8 cellular contexts compared by ENCODE assay signal in the genomic region with DNA sequence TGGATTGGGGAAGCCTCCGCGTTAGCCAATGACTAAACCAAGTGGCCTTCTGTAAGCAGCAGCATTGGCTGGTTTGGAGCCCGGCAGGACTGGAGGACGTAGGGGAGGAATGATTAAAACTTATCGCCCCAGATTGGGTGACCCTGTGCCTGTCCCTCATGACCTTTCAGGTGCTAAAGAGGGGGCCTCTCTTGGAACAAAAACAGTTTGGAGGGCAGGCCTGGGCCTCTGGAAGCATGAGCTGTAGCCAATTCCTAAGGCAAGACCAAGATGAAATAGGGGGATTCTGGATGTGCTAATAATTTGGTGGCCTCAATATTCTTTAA. TPM values are rescaled to one million over a fixed set of nuclear protein-coding genes. Genes with fewer than 3 reads are reported as not detected.
A peak's percentile ranks its signal among the peaks of the same experiment; 100 is the strongest.
DNase-seq lines count a peak whose midpoint lies in the region; ATAC-seq, FAIRE-seq and TF ChIP-seq lines count a peak whose summit lies in the region.

No MANE protein-coding gene starts in this region.

- H3K36me3 ChIP-seq in HepG2 (replicated peaks in 1 of 2; ENCODE audit: control insufficient read depth in 1 of 2, insufficient read depth in 2 of 2, low read length in 2 of 2) (no peaks in the 10 kb centered on the region), testis (ENCODE audit: low read depth, missing control alignments) (no peaks in the 10 kb centered on the region)

- H3K4me2 ChIP-seq in HepG2 (ENCODE audit: low read depth, low read length) = peak overlapping the region; percentile 92; the same call in 1 of the 2 replicates

- H4K20me1 ChIP-seq in HepG2 (ENCODE audit: insufficient read depth, low read length) = no peaks in the 10 kb centered on the region; the same call in 1 of the 2 replicates

- DNase-seq in activated T-cell treated with anti-CD3 and anti-CD28 coated beads, Interleukin-2, amount 50 U/mL, for 1 hour = peak; percentile 21
- DNase-seq in activated T-cell treated with anti-CD3 and anti-CD28 coated beads, Interleukin-2, amount 50 U/mL, for 48 hours = no peak
- DNase-seq in HepG2 (ENCODE audit: low spot score) (peak; percentile 40), testis (no peak)

- ATAC-seq in HepG2 = no peak
- no peak for ATAC-seq in HG02885 (IDR thresholded peaks at IDR 0.05; ENCODE audit: poor library complexity, unreplicated experiment)
- no peak for ATAC-seq in HG02642 (IDR thresholded peaks at IDR 0.05; ENCODE audit: poor library complexity, unreplicated experiment)
- ATAC-seq in esophagus mucosa = no peak

- WGBS in HepG2 (ENCODE audit: low lambda C conversion rate) = 31% methylated on average over 4 of the region's 5 CpGs
- 10 to 18% methylated on average over 5 of the region's 5 CpGs for WGBS in testis, 2 donors

- no peak for TF ChIP-seq RAD21 in HepG2 (CRISPR knock-in tag; IDR thresholded peaks at IDR 0.05)

- peaks cover 28% of the 10 kb centered on the region for H3K4me1 Mint-ChIP-seq in activated naive CD8-positive, alpha-beta T cell (ENCODE audit: low read depth)

- BruUV-seq in HepG2 (replicated peaks; lab: Mats Ljungman, UMichigan) = no TSS peak

- TF ChIP-seq POLR2A in HepG2 (IDR thresholded peaks at IDR 0.05; ENCODE audit: insufficient read depth in 1 of 2, low read depth in 2 of 2, low read length in 2 of 2) (no peak), testis (IDR thresholded peaks at IDR 0.05) (no peak)

- H3K27me3 ChIP-seq in HepG2 (ENCODE audit: control insufficient read depth in 1 of 2, insufficient read depth in 2 of 2, low read length in 2 of 2) (peaks cover 11 to 71% of the 10 kb centered on the region in 2 experiments), testis (no peaks in the 10 kb centered on the region)

- no peak for FAIRE-seq in HepG2 (lab: Jason Lieb, UNC)

- H3K4me1 ChIP-seq in HepG2 (ENCODE audit: insufficient read depth, low read length) (peaks cover 12% of the 10 kb centered on the region), testis (peaks cover 66% of the 10 kb centered on the region)

- CTCF ChIA-PET in HepG2 (lab: Yijun Ruan, JAX; ENCODE audit: low intra/inter-chr PET ratio, low total read pairs) = no interaction called here

- no peaks in the 10 kb centered on the region for H3K9me3 ChIP-seq in HepG2 (ENCODE audit: low read length)
- H3K9me3 ChIP-seq in testis = no peaks in the 10 kb centered on the region

- H2AFZ ChIP-seq in HepG2 (ENCODE audit: low read length) = no peak overlapping the region

- POLR2A ChIA-PET in HepG2 (lab: Yijun Ruan, JAX) = no interaction called here

- intact Hi-C loops in HepG2 (cut with micrococcal nuclease; ENCODE audit: unreplicated experiment) (no loop called here), testis (cut with DNase I; ENCODE audit: low total_unique reads) (no loop called here)

- H3K9me3 Mint-ChIP-seq in activated naive CD8-positive, alpha-beta T cell (ENCODE audit: low read depth) = no peaks in the 10 kb centered on the region

- peak overlapping the region in 1 of 3 experiments; percentile 72; a peak in 2 of 6 replicates for H3K4me3 ChIP-seq in HepG2 (replicated peaks in 1 of 3; ENCODE audit: insufficient read depth in 1 of 3, low read depth in 2 of 3, low read length in 3 of 3)
- peak overlapping the region; percentile 73 to 84 for H3K4me3 ChIP-seq in testis

- no peak overlapping the region for H3K27ac Mint-ChIP-seq in activated naive CD8-positive, alpha-beta T cell

- H3K27ac ChIP-seq in HepG2 (ENCODE audit: extremely low read length, insufficient read depth, low read length) (no peak overlapping the region), testis (peak overlapping the region; percentile 77 to 88)

- TF ChIP-seq EP300 in HepG2 (IDR thresholded peaks at IDR 0.05; ENCODE audit: low read depth in 2 of 2, low read length in 2 of 2) = no peak
- no peak for TF ChIP-seq EP300 in HepG2 (CRISPR knock-in tag; IDR thresholded peaks at IDR 0.05; ENCODE audit: borderline replicate concordance)

- H3K9ac ChIP-seq in HepG2 (ENCODE audit: insufficient read depth, low read depth, low read length) = no peak overlapping the region

- peaks cover 10% of the 10 kb centered on the region for H3K27me3 Mint-ChIP-seq in activated naive CD8-positive, alpha-beta T cell

- H3K79me2 ChIP-seq in HepG2 (ENCODE audit: insufficient read depth, low read length) = no peaks in the 10 kb centered on the region

- no peaks in the 10 kb centered on the region for H3K36me3 Mint-ChIP-seq in activated naive CD8-positive, alpha-beta T cell

- in situ Hi-C loops in HepG2 (cut with HindIII; ENCODE audit: extremely low pct_ligation_motif_present, low pct_unique_long_range_greater_than_20kb) = no loop called here

- TF ChIP-seq CTCF in HepG2 (CRISPR knock-in tag; IDR thresholded peaks at IDR 0.05) (no peak), testis (IDR thresholded peaks at IDR 0.05) (no peak)

- H3K4me3 Mint-ChIP-seq in activated naive CD8-positive, alpha-beta T cell = peak overlapping the region; percentile 95

TF ChIP-seq in HepG2, 621 proteins besides CTCF, POLR2A, EP300 and RAD21:
- TF ChIP-seq ARNT2 (CRISPR knock-in tag; IDR thresholded peaks at IDR 0.05; ENCODE audit: low read depth) (no peak), ZNF101 (CRISPR knock-in tag; IDR thresholded peaks at IDR 0.05; ENCODE audit: borderline replicate concordance, low read depth) (no peak)
- TF ChIP-seq, protein P1, sequence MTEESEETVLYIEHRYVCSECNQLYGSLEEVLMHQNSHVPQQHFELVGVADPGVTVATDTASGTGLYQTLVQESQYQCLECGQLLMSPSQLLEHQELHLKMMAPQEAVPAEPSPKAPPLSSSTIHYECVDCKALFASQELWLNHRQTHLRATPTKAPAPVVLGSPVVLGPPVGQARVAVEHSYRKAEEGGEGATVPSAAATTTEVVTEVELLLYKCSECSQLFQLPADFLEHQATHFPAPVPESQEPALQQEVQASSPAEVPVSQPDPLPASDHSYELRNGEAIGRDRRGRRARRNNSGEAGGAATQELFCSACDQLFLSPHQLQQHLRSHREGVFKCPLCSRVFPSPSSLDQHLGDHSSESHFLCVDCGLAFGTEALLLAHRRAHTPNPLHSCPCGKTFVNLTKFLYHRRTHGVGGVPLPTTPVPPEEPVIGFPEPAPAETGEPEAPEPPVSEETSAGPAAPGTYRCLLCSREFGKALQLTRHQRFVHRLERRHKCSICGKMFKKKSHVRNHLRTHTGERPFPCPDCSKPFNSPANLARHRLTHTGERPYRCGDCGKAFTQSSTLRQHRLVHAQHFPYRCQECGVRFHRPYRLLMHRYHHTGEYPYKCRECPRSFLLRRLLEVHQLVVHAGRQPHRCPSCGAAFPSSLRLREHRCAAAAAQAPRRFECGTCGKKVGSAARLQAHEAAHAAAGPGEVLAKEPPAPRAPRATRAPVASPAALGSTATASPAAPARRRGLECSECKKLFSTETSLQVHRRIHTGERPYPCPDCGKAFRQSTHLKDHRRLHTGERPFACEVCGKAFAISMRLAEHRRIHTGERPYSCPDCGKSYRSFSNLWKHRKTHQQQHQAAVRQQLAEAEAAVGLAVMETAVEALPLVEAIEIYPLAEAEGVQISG (CRISPR knock-in tag; IDR thresholded peaks at IDR 0.05) = 0 out of 2 replicates have a peak, but pooled peaks have one; percentile 16
TF ChIP-seq in HepG2: peak in this region for 1.

RNA-seq across cellular contexts. Expression of a gene that starts 1.4 kb away (rescaled TPM):
- total RNA-seq in HepG2 (2016; rRNA removed; fragmentation: Illumina TruSeq; extraction: Trizol) (not detected in 2 replicates), testis (100 to 1,000 TPM; 164 to 215 TPM), esophagus mucosa (0.80 TPM)
- not detected in 2 replicates for total RNA-seq in HepG2 (2016; cell fraction: cytosol; rRNA removed; fragmentation: Illumina TruSeq; extraction: Trizol; ENCODE audit: low read depth)
- total RNA-seq in HepG2 (2016; cell fraction: insoluble cytoplasmic fraction; rRNA removed; fragmentation: Illumina TruSeq; extraction: Trizol) = not detected in 2 replicates
- total RNA-seq in HepG2 (2016; cell fraction: membrane; rRNA removed; fragmentation: Illumina TruSeq; extraction: Trizol) = not detected in 2 replicates
- total RNA-seq in HepG2 (2016; cell fraction: nucleus; rRNA removed; fragmentation: Illumina TruSeq; extraction: Trizol) = not detected in 2 replicates
- polyA plus RNA-seq in HepG2 (2011; rRNA removed) (not detected in 2 replicates), testis (ENCODE audit: insufficient read depth, low read depth, low replicate concordance) (121 TPM)
- not detected in 2 replicates for polyA plus RNA-seq in HepG2 (2011; cell fraction: cytosol; rRNA removed)
- polyA plus RNA-seq in HepG2 (2011; cell fraction: nucleus; rRNA removed) = not detected in 2 replicates
- 0.20 TPM in 1 of 2 replicates, not detected in the other for polyA plus RNA-seq in HepG2 (2012)
- not detected in 2 replicates for polyA plus RNA-seq in HepG2 (2016; cell fraction: cytosol; fragmentation: Illumina TruSeq; extraction: Trizol; ENCODE audit: low read depth)
- not detected in 2 replicates for polyA plus RNA-seq in HepG2 (2016; cell fraction: insoluble cytoplasmic fraction; fragmentation: Illumina TruSeq; extraction: Trizol; ENCODE audit: low read depth)
- not detected in 2 replicates for polyA plus RNA-seq in HepG2 (2016; cell fraction: membrane; fragmentation: Illumina TruSeq; extraction: Trizol; ENCODE audit: low read depth)
- polyA plus RNA-seq in HepG2 (2016; cell fraction: nucleus; fragmentation: Illumina TruSeq; extraction: Trizol; ENCODE audit: insufficient read depth, low read depth) = not detected in 2 replicates
- 0.60 and 1.2 TPM in 2 replicates for polyA minus RNA-seq in HepG2 (2011; rRNA and poly(A)+ RNA removed; ENCODE audit: low replicate concordance)
- polyA minus RNA-seq in HepG2 (2011; cell fraction: cytosol; rRNA and poly(A)+ RNA removed) = not detected in 2 replicates
- polyA minus RNA-seq in HepG2 (2011; cell fraction: nucleus; rRNA and poly(A)+ RNA removed) = not detected in 2 replicates

Comparison
In these comparisons a context has a peak if more than half of its experiments do, and no peak if none do; other contexts are left out.
1. DNase-seq: peak in activated T-cell treated with anti-CD3 and anti-CD28 coated beads, Interleukin-2, amount 50 U/mL, for 1 hour (single experiment) and HepG2 (single experiment); none in activated T-cell treated with anti-CD3 and anti-CD28 coated beads, Interleukin-2, amount 50 U/mL, for 48 hours (0 of 2) and testis (single experiment).
2. RNA of a gene that starts 1.4 kb away (total RNA-seq): 164 to 215 TPM in testis; 0.80 TPM in esophagus mucosa (single experiment) and not detected in HepG2; every median in the first group is over 10 times any median in the second.